ENCODE assay signal across 18 cellular contexts in genomic region chr6:7033202-7033601, GRCh38.
"Had no signal": no experiment of that assay in that cellular context is flagged by ENCODE, and none has a peak within 500 bp of the region (broad histone marks: within the 10 kb centered on the region; RNA-seq: fewer than 3 reads in every experiment).

No MANE protein-coding gene starts in this region.

- H3K36me3 ChIP-seq: esophagus squamous epithelium, gastrocnemius medialis, heart left ventricle, thyroid gland had no signal

- H3K4me1 ChIP-seq: esophagus squamous epithelium, gastrocnemius medialis, thyroid gland had no signal

- H3K27ac ChIP-seq: esophagus squamous epithelium, gastrocnemius medialis, thyroid gland had no signal

- DNase-seq: activated CD4-positive, alpha-beta memory T cell treated with anti-CD3 and anti-CD28 coated beads, Interleukin-2, amount 10 ng/mL, durations not matched to agents 7 days and 5 days; activated CD4-positive, alpha-beta T cell treated with anti-CD3 and anti-CD28 coated beads, Interleukin-2, amount 10 ng/mL, durations not matched to agents 24 days and 14 days; activated gamma-delta T cell; activated naive CD4-positive, alpha-beta T cell treated with anti-CD3 and anti-CD28 coated beads, Interleukin-2, amount 50 U/mL, for 16 hours; activated naive CD8-positive, alpha-beta T cell treated with anti-CD3 and anti-CD28 coated beads, Interleukin-2, amount 50 U/mL, for 24 hours; cerebellar nuclear complex; endodermal cell; esophagus squamous epithelium; gastrocnemius medialis; islet precursor cell; left cardiac atrium; naive thymus-derived CD8-positive, alpha-beta T cell; retina; stimulated activated CD4-positive, alpha-beta T cell treated with anti-CD3 and anti-CD28 coated beads, Interleukin-12 subunit alpha, Interleukin-12 subunit beta, amount 100 ng/mL, for 4 hours; thyroid gland had no signal

- H3K9me3 ChIP-seq: esophagus squamous epithelium, gastrocnemius medialis, thyroid gland had no signal

- ATAC-seq: activated naive CD8-positive, alpha-beta T cell treated with anti-CD3 and anti-CD28 coated beads, Interleukin-2, amount 50 U/mL, for 24 hours; gastrocnemius medialis; naive thymus-derived CD8-positive, alpha-beta T cell had no signal

- H3K27me3 ChIP-seq: gastrocnemius medialis, thyroid gland had no signal

- H3K4me3 ChIP-seq: coronary artery, esophagus squamous epithelium, gastrocnemius medialis, heart left ventricle, lung, thyroid gland had no signal
